In the genomic region with DNA sequence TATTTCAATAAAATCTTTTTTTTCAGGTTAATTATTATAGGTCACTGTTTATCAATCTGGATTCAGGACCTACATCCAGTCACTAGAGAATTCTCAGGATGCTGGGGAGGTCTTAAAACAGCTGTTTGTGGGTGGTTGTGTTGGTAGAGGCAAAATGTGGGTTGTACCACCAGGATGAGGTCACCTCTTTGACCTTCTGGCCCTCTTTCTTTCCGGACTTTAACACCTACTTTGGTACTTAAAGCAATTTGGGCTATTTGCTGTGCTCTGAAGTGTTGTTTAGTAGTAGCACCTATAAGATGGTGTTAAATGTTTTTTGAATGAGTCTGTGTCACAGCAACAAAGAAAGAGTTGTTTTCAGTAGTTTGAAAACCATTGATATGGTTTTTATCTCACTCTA, we compare ENCODE assay signal across 19 cellular contexts. TPM values are rescaled to one million over a fixed set of nuclear protein-coding genes. Genes with fewer than 3 reads are reported as not detected.
DNase-seq lines count a peak whose midpoint lies in the region; ATAC-seq, FAIRE-seq and TF ChIP-seq lines count a peak whose summit lies in the region.
"Had no signal": no experiment of that assay in that cellular context is flagged by ENCODE, and none has a peak within 500 bp of the region (broad histone marks: within the 10 kb centered on the region; RNA-seq: fewer than 3 reads in every experiment).

No MANE protein-coding gene starts in this region.

- no peak for TF ChIP-seq CTCF in CD4-positive, alpha-beta T cell (IDR thresholded peaks at IDR 0.05)
- TF ChIP-seq CTCF in KMS-11 (conservative IDR thresholded peaks at IDR 0.05; ENCODE audit: low read depth, low read length) (no peak), HepG2 (CRISPR knock-in tag; IDR thresholded peaks at IDR 0.05) (no peak), transverse colon (IDR thresholded peaks at IDR 0.05) (no peak)

- CTCF ChIA-PET in CD4-positive, alpha-beta T cell (lab: Charles Lee): no interaction called here
- CTCF ChIA-PET in HepG2 (lab: Yijun Ruan, JAX; ENCODE audit: low intra/inter-chr PET ratio, low total read pairs): interaction anchor here (1.7 kb wide), 1 partner anchor 89 kb away, joined by 5 read pairs; no protein-coding TSS in a partner anchor

- peak overlapping the region; percentile 18; the same call in 1 of the 2 replicates for H3K4me2 ChIP-seq in KMS-11
- H3K4me2 ChIP-seq in HepG2 (ENCODE audit: low read depth, low read length): peak overlapping the region; percentile 55

- H4K20me1 ChIP-seq in KMS-11 (ENCODE audit: insufficient read depth) (0 out of 2 replicates have a peak, but pooled peaks cover 4% of the 10 kb centered on the region), HepG2 (ENCODE audit: insufficient read depth, low read length) (peaks cover 100% of the 10 kb centered on the region)

- in situ Hi-C loops in HepG2 (cut with HindIII; ENCODE audit: extremely low pct_ligation_motif_present, low pct_unique_long_range_greater_than_20kb): loop anchor here (25.0 kb wide), 1 partner anchor 321 kb away; no protein-coding TSS in a partner anchor
- in situ Hi-C loops in transverse colon (cut with MboI; ENCODE audit: low pct_ligation_motif_present in 1 of 4, low pct_unique_long_range_greater_than_20kb in 1 of 4, low sequenced_read_pairs in 3 of 4): no loop called here

- H3K36me3 ChIP-seq in KMS-11 (ENCODE audit: insufficient read depth): no peaks in the 10 kb centered on the region
- H3K36me3 ChIP-seq in HepG2 (replicated peaks in 1 of 2; ENCODE audit: control insufficient read depth in 1 of 2, insufficient read depth in 2 of 2, low read length in 2 of 2): peaks cover 6 to 49% of the 10 kb centered on the region in 2 experiments
- peaks cover 0 to 1% (median 0%) of the 10 kb centered on the region in 4 donors for H3K36me3 ChIP-seq in transverse colon
- H3K36me3 ChIP-seq: esophagus squamous epithelium, heart right ventricle had no signal

- no peak for TF ChIP-seq RAD21 in HepG2 (CRISPR knock-in tag; IDR thresholded peaks at IDR 0.05)

- TF ChIP-seq EP300 in HepG2 (IDR thresholded peaks at IDR 0.05; ENCODE audit: low read depth in 2 of 2, low read length in 2 of 2) (no peak), HepG2 (CRISPR knock-in tag; IDR thresholded peaks at IDR 0.05; ENCODE audit: borderline replicate concordance) (no peak), transverse colon (IDR thresholded peaks at IDR 0.05; ENCODE audit: low read depth) (no peak)

- no peak overlapping the region for H3K4me3 Mint-ChIP-seq in CD4-positive, alpha-beta T cell
- H3K4me3 Mint-ChIP-seq: mesothelial cell of epicardium had no signal

- FAIRE-seq in HepG2 (lab: Jason Lieb, UNC): no peak
- FAIRE-seq: astrocyte, urothelium cell line had no signal

- no TSS peak for BruUV-seq in HepG2 (replicated peaks; lab: Mats Ljungman, UMichigan)

- no peaks in the 10 kb centered on the region for H3K9me3 Mint-ChIP-seq in CD4-positive, alpha-beta T cell
- H3K9me3 Mint-ChIP-seq: mesothelial cell of epicardium had no signal

- H3K9ac ChIP-seq in KMS-11 (no peak overlapping the region), HepG2 (ENCODE audit: insufficient read depth, low read depth, low read length) (no peak overlapping the region)

- H3K4me3 ChIP-seq in KMS-11 (IDR thresholded peaks at IDR 0.05; ENCODE audit: insufficient read depth, low read depth, low read length) (no peak overlapping the region), HepG2 (replicated peaks in 1 of 3; ENCODE audit: insufficient read depth in 1 of 3, low read depth in 2 of 3, low read length in 3 of 3) (peak overlapping the region in 2 of 3 experiments; percentile 6 to 22; a peak in 1 of 6 replicates), transverse colon (no peak overlapping the region)
- H3K4me3 ChIP-seq: esophagus squamous epithelium, heart right ventricle had no signal

- H3K27ac ChIP-seq in CD4-positive, alpha-beta T cell (ENCODE audit: low read depth, low read length): no peak overlapping the region
- no peak overlapping the region for H3K27ac ChIP-seq in KMS-11
- peak overlapping the region; percentile 6 for H3K27ac ChIP-seq in HepG2 (ENCODE audit: extremely low read length, insufficient read depth, low read length)
- H3K27ac ChIP-seq in transverse colon: no peak overlapping the region
- H3K27ac ChIP-seq: esophagus squamous epithelium, heart right ventricle had no signal

- peak overlapping the region; percentile 46 for H3K27ac Mint-ChIP-seq in CD4-positive, alpha-beta T cell

- H3K36me3 Mint-ChIP-seq in CD4-positive, alpha-beta T cell (ENCODE audit: low read depth): peaks cover 60% of the 10 kb centered on the region

- no peaks in the 10 kb centered on the region for H3K27me3 ChIP-seq in CD4-positive, alpha-beta T cell (ENCODE audit: control insufficient read depth, insufficient read depth, low read length)
- H3K27me3 ChIP-seq in KMS-11 (ENCODE audit: insufficient read depth, low read depth) (no peaks in the 10 kb centered on the region), HepG2 (ENCODE audit: control insufficient read depth in 1 of 2, insufficient read depth in 2 of 2, low read length in 2 of 2) (no peaks in the 10 kb centered on the region), transverse colon (no peaks in the 10 kb centered on the region)
- H3K27me3 ChIP-seq: esophagus squamous epithelium, heart right ventricle had no signal

- H3K27me3 Mint-ChIP-seq in CD4-positive, alpha-beta T cell: no peaks in the 10 kb centered on the region

- no peak overlapping the region for H2AFZ ChIP-seq in KMS-11 (ENCODE audit: low read depth)
- H2AFZ ChIP-seq in HepG2 (ENCODE audit: low read length): no peak overlapping the region

- no peak for TF ChIP-seq POLR2A in HepG2 (IDR thresholded peaks at IDR 0.05; ENCODE audit: insufficient read depth in 1 of 2, low read depth in 2 of 2, low read length in 2 of 2)
- TF ChIP-seq POLR2A in transverse colon (IDR thresholded peaks at IDR 0.05): no peak

- 33% methylated on average over 1 of the region's 1 CpG for WGBS in HepG2 (ENCODE audit: low lambda C conversion rate)
- WGBS in transverse colon (ENCODE audit: low coverage in 1 of 2), 2 donors: 53% methylated on average over 1 of the region's 1 CpG; no CpG with 5 or more reads in 1 of the 2 donors

- peaks cover 87% of the 10 kb centered on the region for H3K4me1 Mint-ChIP-seq in CD4-positive, alpha-beta T cell (ENCODE audit: low read depth)

- POLR2A ChIA-PET in CD4-positive, alpha-beta T cell (lab: Charles Lee): interaction anchor here (0.9 to 3.7 kb wide), 4 partner anchors 10 to 88 kb away, joined by 3 to 16 read pairs (median 10); no protein-coding TSS in a partner anchor
- POLR2A ChIA-PET in HepG2 (lab: Yijun Ruan, JAX): interaction anchor here (1.0 to 4.2 kb wide), 6 partner anchors 9 to 78 kb away, joined by 4 to 18 read pairs (median 6); no protein-coding TSS in a partner anchor

- ATAC-seq in CD4-positive, alpha-beta T cell (ENCODE audit: poor library complexity): no peak
- ATAC-seq in GM18861 (IDR thresholded peaks at IDR 0.05; ENCODE audit: unreplicated experiment): peak; percentile 68
- ATAC-seq in HepG2: no peak
- ATAC-seq in GM19463 (IDR thresholded peaks at IDR 0.05; ENCODE audit: unreplicated experiment): no peak
- ATAC-seq: heart right ventricle had no signal

- DNase-seq in CD4-positive, alpha-beta T cell: no peak
- DNase-seq in HepG2 (ENCODE audit: low spot score) (no peak), transverse colon (no peak), NCI-H510A treated with DMSO at 0.1 percent for 48 hours (lab: John Stamatoyannopoulos, UW) (no peak), HuH-7.5 (ENCODE audit: low spot score) (no peak)
- DNase-seq: activated naive CD4-positive, alpha-beta T cell; EL; esophagus squamous epithelium; heart right ventricle; kidney; NCI-H2171 treated with DMSO at 0.1 percent for 48 hours; SIG-M5; stimulated activated naive CD4-positive, alpha-beta T cell had no signal

- intact Hi-C loops in CD4-positive, alpha-beta T cell (cut with DNase I, micrococcal nuclease): loop anchor here in 1 of 2 experiments (2.0 kb wide), 1 partner anchor 13 kb away; no protein-coding TSS in a partner anchor
- intact Hi-C loops in HepG2 (cut with micrococcal nuclease; ENCODE audit: unreplicated experiment): no loop called here
- intact Hi-C loops in transverse colon (cut with DNase I; ENCODE audit: low total_unique reads): no loop called here

- H3K9me3 ChIP-seq in CD4-positive, alpha-beta T cell (ENCODE audit: control insufficient read depth, low read length): no peaks in the 10 kb centered on the region
- no peaks in the 10 kb centered on the region for H3K9me3 ChIP-seq in HepG2 (ENCODE audit: low read length)
- H3K9me3 ChIP-seq in transverse colon: no peaks in the 10 kb centered on the region
- H3K9me3 ChIP-seq: esophagus squamous epithelium, heart right ventricle had no signal

- H3K4me1 ChIP-seq in KMS-11 (ENCODE audit: low read depth, poor library complexity, severe bottlenecking) (peaks cover 76% of the 10 kb centered on the region), HepG2 (ENCODE audit: insufficient read depth, low read length) (peaks cover 100% of the 10 kb centered on the region), transverse colon (peaks cover 0 to 53% (median 7%) of the 10 kb centered on the region in 4 donors)

- H3K79me2 ChIP-seq in KMS-11 (ENCODE audit: insufficient read depth, low read depth) (peaks cover 90% of the 10 kb centered on the region), HepG2 (ENCODE audit: insufficient read depth, low read length) (peaks cover 99% of the 10 kb centered on the region)

RNA-seq across cellular contexts. Expression of gene EML4, which starts 14.6 kb away (rescaled TPM):
- total RNA-seq in CD4-positive, alpha-beta T cell: 100 to 1,000 TPM; 219 to 228 TPM
- total RNA-seq in HepG2 (2016; rRNA removed; fragmentation: Illumina TruSeq; extraction: Trizol): 243 and 362 TPM in 2 replicates
- total RNA-seq in HepG2 (2016; cell fraction: cytosol; rRNA removed; fragmentation: Illumina TruSeq; extraction: Trizol; ENCODE audit: low read depth): 33.1 and 38.2 TPM in 2 replicates
- 236 and 353 TPM in 2 replicates for total RNA-seq in HepG2 (2016; cell fraction: insoluble cytoplasmic fraction; rRNA removed; fragmentation: Illumina TruSeq; extraction: Trizol)
- 84.2 and 89.8 TPM in 2 replicates for total RNA-seq in HepG2 (2016; cell fraction: membrane; rRNA removed; fragmentation: Illumina TruSeq; extraction: Trizol)
- 261 and 283 TPM in 2 replicates for total RNA-seq in HepG2 (2016; cell fraction: nucleus; rRNA removed; fragmentation: Illumina TruSeq; extraction: Trizol)
- 355 and 476 TPM in 2 replicates for polyA plus RNA-seq in HepG2 (2011; rRNA removed)
- polyA plus RNA-seq in HepG2 (2011; cell fraction: cytosol; rRNA removed): 199 and 296 TPM in 2 replicates
- 364 and 369 TPM in 2 replicates for polyA plus RNA-seq in HepG2 (2011; cell fraction: nucleus; rRNA removed)
- polyA plus RNA-seq in HepG2 (2012): 244 and 400 TPM in 2 replicates
- polyA plus RNA-seq in HepG2 (2016; cell fraction: cytosol; fragmentation: Illumina TruSeq; extraction: Trizol; ENCODE audit: low read depth): 6.9 and 8.0 TPM in 2 replicates
- polyA plus RNA-seq in HepG2 (2016; cell fraction: insoluble cytoplasmic fraction; fragmentation: Illumina TruSeq; extraction: Trizol; ENCODE audit: low read depth): 247 and 266 TPM in 2 replicates
- 32.1 and 33.7 TPM in 2 replicates for polyA plus RNA-seq in HepG2 (2016; cell fraction: membrane; fragmentation: Illumina TruSeq; extraction: Trizol; ENCODE audit: low read depth)
- polyA plus RNA-seq in HepG2 (2016; cell fraction: nucleus; fragmentation: Illumina TruSeq; extraction: Trizol; ENCODE audit: insufficient read depth, low read depth): 219 and 231 TPM in 2 replicates
- polyA minus RNA-seq in HepG2 (2011; rRNA and poly(A)+ RNA removed; ENCODE audit: low replicate concordance): 36.9 and 556 TPM in 2 replicates
- polyA minus RNA-seq in HepG2 (2011; cell fraction: cytosol; rRNA and poly(A)+ RNA removed): 400 and 421 TPM in 2 replicates
- 1,279 and 1,350 TPM in 2 replicates for polyA minus RNA-seq in HepG2 (2011; cell fraction: nucleus; rRNA and poly(A)+ RNA removed)
- total RNA-seq in transverse colon: 10 to 100 TPM; 49.7 to 91.5 (median 67.5) TPM

Comparison
In these comparisons a context has a peak if more than half of its experiments do, and no peak if none do; other contexts are left out.
1. H3K4me3 ChIP-seq: peak in HepG2 (2 of 3); none in KMS-11 (single experiment) and transverse colon (0 of 4).